ENCODE assay signal across 19 cellular contexts in genomic region chr15:83843511-83843910, GRCh38.
DNase-seq lines count a peak whose midpoint lies in the region; ATAC-seq and TF ChIP-seq lines count a peak whose summit lies in the region.
"Had no signal": no experiment of that assay in that cellular context is flagged by ENCODE, and none has a peak within 500 bp of the region (broad histone marks: within the 10 kb centered on the region; RNA-seq: fewer than 3 reads in every experiment).

No MANE protein-coding gene starts in this region.

- H3K36me3 ChIP-seq in psoas muscle (ENCODE audit: insufficient read depth in 1 of 2, low read depth in 1 of 2) = no peaks in the 10 kb centered on the region
- H3K36me3 ChIP-seq: ovary, spleen had no signal

- 25 to 38% (median 29%) methylated on average over 4 of the region's 4 CpGs for WGBS in psoas muscle, 3 donors

- no peaks in the 10 kb centered on the region for H3K27me3 ChIP-seq in psoas muscle (ENCODE audit: insufficient read depth in 3 of 3, low read length in 2 of 3)
- H3K27me3 ChIP-seq: hepatocyte, ovary had no signal

- in situ Hi-C loops in astrocyte of the cerebellum (cut with HindIII; ENCODE audit: low sequenced_read_pairs) = no loop called here

- no peak for TF ChIP-seq CTCF in astrocyte of the cerebellum (IDR thresholded peaks at IDR 0.05; ENCODE audit: low read depth, low read length, missing control alignments)
- TF ChIP-seq CTCF in psoas muscle (IDR thresholded peaks at IDR 0.05) = no peak
- no peak for TF ChIP-seq CTCF in GM10266 (IDR thresholded peaks at IDR 0.05; ENCODE audit: control insufficient read depth, insufficient read depth, low read depth, missing control alignments)

- DNase-seq in ELR (ENCODE audit: low read depth) = peak; percentile 16
- peak; percentile 38 for DNase-seq in astrocyte of the cerebellum (ENCODE audit: low read depth)
- peak; percentile 68 for DNase-seq in fibroblast of the conjunctiva (ENCODE audit: low read depth)
- DNase-seq in psoas muscle = peak; percentile 53 to 64
- DNase-seq in GM10266 (ENCODE audit: extremely low spot score) = no peak
- DNase-seq in NCI-H2029 (lab: John Stamatoyannopoulos, UW) = no peak
- no peak for DNase-seq in T-helper 2 cell
- no peak for DNase-seq in NAMALWA (ENCODE audit: low spot score)
- DNase-seq: activated CD8-positive, alpha-beta memory T cell treated with anti-CD3 and anti-CD28 coated beads, Interleukin-2, amount 50 U/mL, for 4 hours; activated naive CD4-positive, alpha-beta T cell treated with Interleukin-2 at 50 U/mL for 16 hours; endodermal cell; GF-D8; NCI-H1694; NCI-H510A treated with DMSO at 0.1 percent for 48 hours; ovary; spleen; stimulated activated naive CD4-positive, alpha-beta T cell treated with Interleukin-2 at 50 U/mL for 16 hours; T1000 had no signal

- H3K4me3 ChIP-seq in astrocyte of the cerebellum (ENCODE audit: low read depth, low read length) (no peak overlapping the region), psoas muscle (no peak overlapping the region)
- H3K4me3 ChIP-seq: hepatocyte, ovary, spleen had no signal

- no peaks in the 10 kb centered on the region for H3K4me1 ChIP-seq in psoas muscle

- H3K27ac ChIP-seq in psoas muscle = no peak overlapping the region
- H3K27ac ChIP-seq: ovary, spleen had no signal

- ATAC-seq in psoas muscle = peak in 3 of 4 donors; percentile 42 to 58 (median 50)

- H3K9me3 ChIP-seq in psoas muscle = no peaks in the 10 kb centered on the region
- H3K9me3 ChIP-seq: ovary, spleen had no signal

- intact Hi-C loops in psoas muscle (cut with DNase I) = no loop called here

Comparison
In these comparisons a context has a peak if more than half of its experiments do, and no peak if none do; other contexts are left out.
1. DNase-seq: peak in ELR (single experiment), astrocyte of the cerebellum (single experiment), fibroblast of the conjunctiva (single experiment) and psoas muscle (2 of 2); none in GM10266 (single experiment), NCI-H2029 (single experiment), T-helper 2 cell (0 of 5) and NAMALWA (single experiment).